In genomic region chrX:34687095-34687494, GRCh38 we compare ENCODE assay signal across 8 cellular contexts. TPM values are rescaled to one million over a fixed set of nuclear protein-coding genes. Genes with fewer than 3 reads are reported as not detected.
"Had no signal": no experiment of that assay in that cellular context is flagged by ENCODE, and none has a peak within 500 bp of the region (broad histone marks: within the 10 kb centered on the region; RNA-seq: fewer than 3 reads in every experiment).

No MANE protein-coding gene starts in this region.

- ATAC-seq: GM23338 had no signal

- H3K4me3 ChIP-seq: GM23338 had no signal

- H2AFZ ChIP-seq: GM23338 had no signal

- FAIRE-seq: H54 had no signal

- H3K27ac ChIP-seq: HL-60 had no signal

- DNase-seq: H9, HCEC 1CT, HFFc6, KG1 had no signal

- H3K4me2 ChIP-seq: GM23338 had no signal

RNA-seq across cellular contexts. Expression of gene TMEM47, which starts 30.0 kb away (rescaled TPM):
- polyA plus RNA-seq: IgD-negative memory B cell had no signal
